In the genomic region with DNA sequence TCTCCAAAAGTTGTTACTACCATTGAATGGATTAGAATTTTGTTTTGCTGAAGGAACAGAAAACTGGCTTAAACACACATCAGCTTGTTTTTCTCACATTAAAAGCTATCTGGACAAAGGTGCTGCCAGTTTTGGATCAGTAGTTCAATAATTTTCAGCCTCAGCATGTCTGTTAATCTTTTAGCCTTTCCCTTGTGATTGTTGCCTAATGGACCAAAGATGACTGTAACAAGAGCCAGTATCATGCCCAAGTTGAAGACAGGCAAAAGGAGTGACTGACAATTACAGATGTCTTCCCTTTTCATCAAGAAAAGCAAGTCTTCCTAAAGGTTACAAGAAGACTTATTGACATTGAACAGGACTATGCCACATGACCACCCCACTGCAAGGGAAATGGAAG, we compare ENCODE assay signal across 2 cellular contexts.
TF ChIP-seq lines count a peak whose summit lies in the region.

No MANE protein-coding gene starts in this region.

TF ChIP-seq in GM23338, 12 proteins besides CTCF, POLR2A, EP300 and RAD21 (continues in another document):
- TF ChIP-seq, protein P1, sequence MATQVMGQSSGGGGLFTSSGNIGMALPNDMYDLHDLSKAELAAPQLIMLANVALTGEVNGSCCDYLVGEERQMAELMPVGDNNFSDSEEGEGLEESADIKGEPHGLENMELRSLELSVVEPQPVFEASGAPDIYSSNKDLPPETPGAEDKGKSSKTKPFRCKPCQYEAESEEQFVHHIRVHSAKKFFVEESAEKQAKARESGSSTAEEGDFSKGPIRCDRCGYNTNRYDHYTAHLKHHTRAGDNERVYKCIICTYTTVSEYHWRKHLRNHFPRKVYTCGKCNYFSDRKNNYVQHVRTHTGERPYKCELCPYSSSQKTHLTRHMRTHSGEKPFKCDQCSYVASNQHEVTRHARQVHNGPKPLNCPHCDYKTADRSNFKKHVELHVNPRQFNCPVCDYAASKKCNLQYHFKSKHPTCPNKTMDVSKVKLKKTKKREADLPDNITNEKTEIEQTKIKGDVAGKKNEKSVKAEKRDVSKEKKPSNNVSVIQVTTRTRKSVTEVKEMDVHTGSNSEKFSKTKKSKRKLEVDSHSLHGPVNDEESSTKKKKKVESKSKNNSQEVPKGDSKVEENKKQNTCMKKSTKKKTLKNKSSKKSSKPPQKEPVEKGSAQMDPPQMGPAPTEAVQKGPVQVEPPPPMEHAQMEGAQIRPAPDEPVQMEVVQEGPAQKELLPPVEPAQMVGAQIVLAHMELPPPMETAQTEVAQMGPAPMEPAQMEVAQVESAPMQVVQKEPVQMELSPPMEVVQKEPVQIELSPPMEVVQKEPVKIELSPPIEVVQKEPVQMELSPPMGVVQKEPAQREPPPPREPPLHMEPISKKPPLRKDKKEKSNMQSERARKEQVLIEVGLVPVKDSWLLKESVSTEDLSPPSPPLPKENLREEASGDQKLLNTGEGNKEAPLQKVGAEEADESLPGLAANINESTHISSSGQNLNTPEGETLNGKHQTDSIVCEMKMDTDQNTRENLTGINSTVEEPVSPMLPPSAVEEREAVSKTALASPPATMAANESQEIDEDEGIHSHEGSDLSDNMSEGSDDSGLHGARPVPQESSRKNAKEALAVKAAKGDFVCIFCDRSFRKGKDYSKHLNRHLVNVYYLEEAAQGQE (IDR thresholded peaks at IDR 0.05; ENCODE audit: unreplicated experiment), result no peak
- TF ChIP-seq NANOG (IDR thresholded peaks at IDR 0.05; ENCODE audit: borderline replicate concordance) (no peak), EZH2phosphoT487 (IDR thresholded peaks at IDR 0.05; ENCODE audit: unreplicated experiment) (no peak), ZNF331 (CRISPR knock-in tag; IDR thresholded peaks at IDR 0.05; ENCODE audit: low read depth) (no peak), CREB1 (CRISPR knock-in tag; IDR thresholded peaks at IDR 0.05; ENCODE audit: low read depth) (no peak), EZH2 (IDR thresholded peaks at IDR 0.05; ENCODE audit: low read depth, unreplicated experiment) (no peak), ZNF114 (CRISPR knock-in tag; IDR thresholded peaks at IDR 0.05) (no peak), JUNB (IDR thresholded peaks at IDR 0.05; ENCODE audit: unreplicated experiment) (no peak)
- TF ChIP-seq, protein P2, sequence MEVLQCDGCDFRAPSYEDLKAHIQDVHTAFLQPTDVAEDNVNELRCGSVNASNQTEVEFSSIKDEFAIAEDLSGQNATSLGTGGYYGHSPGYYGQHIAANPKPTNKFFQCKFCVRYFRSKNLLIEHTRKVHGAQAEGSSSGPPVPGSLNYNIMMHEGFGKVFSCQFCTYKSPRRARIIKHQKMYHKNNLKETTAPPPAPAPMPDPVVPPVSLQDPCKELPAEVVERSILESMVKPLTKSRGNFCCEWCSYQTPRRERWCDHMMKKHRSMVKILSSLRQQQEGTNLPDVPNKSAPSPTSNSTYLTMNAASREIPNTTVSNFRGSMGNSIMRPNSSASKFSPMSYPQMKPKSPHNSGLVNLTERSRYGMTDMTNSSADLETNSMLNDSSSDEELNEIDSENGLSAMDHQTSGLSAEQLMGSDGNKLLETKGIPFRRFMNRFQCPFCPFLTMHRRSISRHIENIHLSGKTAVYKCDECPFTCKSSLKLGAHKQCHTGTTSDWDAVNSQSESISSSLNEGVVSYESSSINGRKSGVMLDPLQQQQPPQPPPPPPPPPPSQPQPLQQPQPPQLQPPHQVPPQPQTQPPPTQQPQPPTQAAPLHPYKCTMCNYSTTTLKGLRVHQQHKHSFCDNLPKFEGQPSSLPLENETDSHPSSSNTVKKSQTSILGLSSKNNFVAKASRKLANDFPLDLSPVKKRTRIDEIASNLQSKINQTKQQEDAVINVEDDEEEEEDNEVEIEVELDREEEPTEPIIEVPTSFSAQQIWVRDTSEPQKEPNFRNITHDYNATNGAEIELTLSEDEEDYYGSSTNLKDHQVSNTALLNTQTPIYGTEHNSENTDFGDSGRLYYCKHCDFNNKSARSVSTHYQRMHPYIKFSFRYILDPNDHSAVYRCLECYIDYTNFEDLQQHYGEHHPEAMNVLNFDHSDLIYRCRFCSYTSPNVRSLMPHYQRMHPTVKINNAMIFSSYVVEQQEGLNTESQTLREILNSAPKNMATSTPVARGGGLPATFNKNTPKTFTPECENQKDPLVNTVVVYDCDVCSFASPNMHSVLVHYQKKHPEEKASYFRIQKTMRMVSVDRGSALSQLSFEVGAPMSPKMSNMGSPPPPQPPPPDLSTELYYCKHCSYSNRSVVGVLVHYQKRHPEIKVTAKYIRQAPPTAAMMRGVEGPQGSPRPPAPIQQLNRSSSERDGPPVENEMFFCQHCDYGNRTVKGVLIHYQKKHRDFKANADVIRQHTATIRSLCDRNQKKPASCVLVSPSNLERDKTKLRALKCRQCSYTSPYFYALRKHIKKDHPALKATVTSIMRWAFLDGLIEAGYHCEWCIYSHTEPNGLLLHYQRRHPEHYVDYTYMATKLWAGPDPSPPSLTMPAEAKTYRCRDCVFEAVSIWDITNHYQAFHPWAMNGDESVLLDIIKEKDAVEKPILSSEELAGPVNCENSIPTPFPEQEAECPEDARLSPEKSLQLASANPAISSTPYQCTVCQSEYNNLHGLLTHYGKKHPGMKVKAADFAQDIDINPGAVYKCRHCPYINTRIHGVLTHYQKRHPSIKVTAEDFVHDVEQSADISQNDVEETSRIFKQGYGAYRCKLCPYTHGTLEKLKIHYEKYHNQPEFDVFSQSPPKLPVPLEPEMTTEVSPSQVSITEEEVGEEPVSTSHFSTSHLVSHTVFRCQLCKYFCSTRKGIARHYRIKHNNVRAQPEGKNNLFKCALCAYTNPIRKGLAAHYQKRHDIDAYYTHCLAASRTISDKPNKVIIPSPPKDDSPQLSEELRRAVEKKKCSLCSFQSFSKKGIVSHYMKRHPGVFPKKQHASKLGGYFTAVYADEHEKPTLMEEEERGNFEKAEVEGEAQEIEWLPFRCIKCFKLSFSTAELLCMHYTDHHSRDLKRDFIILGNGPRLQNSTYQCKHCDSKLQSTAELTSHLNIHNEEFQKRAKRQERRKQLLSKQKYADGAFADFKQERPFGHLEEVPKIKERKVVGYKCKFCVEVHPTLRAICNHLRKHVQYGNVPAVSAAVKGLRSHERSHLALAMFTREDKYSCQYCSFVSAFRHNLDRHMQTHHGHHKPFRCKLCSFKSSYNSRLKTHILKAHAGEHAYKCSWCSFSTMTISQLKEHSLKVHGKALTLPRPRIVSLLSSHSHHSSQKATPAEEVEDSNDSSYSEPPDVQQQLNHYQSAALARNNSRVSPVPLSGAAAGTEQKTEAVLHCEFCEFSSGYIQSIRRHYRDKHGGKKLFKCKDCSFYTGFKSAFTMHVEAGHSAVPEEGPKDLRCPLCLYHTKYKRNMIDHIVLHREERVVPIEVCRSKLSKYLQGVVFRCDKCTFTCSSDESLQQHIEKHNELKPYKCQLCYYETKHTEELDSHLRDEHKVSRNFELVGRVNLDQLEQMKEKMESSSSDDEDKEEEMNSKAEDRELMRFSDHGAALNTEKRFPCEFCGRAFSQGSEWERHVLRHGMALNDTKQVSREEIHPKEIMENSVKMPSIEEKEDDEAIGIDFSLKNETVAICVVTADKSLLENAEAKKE (CRISPR knock-in tag; IDR thresholded peaks at IDR 0.05), result no peak
- TF ChIP-seq, protein P3, sequence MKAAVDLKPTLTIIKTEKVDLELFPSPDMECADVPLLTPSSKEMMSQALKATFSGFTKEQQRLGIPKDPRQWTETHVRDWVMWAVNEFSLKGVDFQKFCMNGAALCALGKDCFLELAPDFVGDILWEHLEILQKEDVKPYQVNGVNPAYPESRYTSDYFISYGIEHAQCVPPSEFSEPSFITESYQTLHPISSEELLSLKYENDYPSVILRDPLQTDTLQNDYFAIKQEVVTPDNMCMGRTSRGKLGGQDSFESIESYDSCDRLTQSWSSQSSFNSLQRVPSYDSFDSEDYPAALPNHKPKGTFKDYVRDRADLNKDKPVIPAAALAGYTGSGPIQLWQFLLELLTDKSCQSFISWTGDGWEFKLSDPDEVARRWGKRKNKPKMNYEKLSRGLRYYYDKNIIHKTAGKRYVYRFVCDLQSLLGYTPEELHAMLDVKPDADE (IDR thresholded peaks at IDR 0.05), result no peak

TF ChIP-seq in H1, 55 proteins besides CTCF, POLR2A, EP300 and RAD21:
- no peak for TF ChIP-seq TCF12 (IDR thresholded peaks at IDR 0.05; ENCODE audit: low read depth, low read length)
- no peak for TF ChIP-seq CBX5 (IDR thresholded peaks at IDR 0.05; ENCODE audit: low read depth, low read length)
- TF ChIP-seq PHF8 (conservative IDR thresholded peaks at IDR 0.05; ENCODE audit: low read depth, low read length), result no peak
- TF ChIP-seq EZH2 (IDR thresholded peaks at IDR 0.05; ENCODE audit: low read depth, low read length, severe bottlenecking), result no peak
- TF ChIP-seq MAFK (IDR thresholded peaks at IDR 0.05; ENCODE audit: low read depth, low read length), result no peak
- TF ChIP-seq RXRA (IDR thresholded peaks at IDR 0.05; ENCODE audit: insufficient read depth, low read depth, low read length), result no peak
- TF ChIP-seq, protein P4, sequence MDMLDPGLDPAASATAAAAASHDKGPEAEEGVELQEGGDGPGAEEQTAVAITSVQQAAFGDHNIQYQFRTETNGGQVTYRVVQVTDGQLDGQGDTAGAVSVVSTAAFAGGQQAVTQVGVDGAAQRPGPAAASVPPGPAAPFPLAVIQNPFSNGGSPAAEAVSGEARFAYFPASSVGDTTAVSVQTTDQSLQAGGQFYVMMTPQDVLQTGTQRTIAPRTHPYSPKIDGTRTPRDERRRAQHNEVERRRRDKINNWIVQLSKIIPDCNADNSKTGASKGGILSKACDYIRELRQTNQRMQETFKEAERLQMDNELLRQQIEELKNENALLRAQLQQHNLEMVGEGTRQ (IDR thresholded peaks at IDR 0.05; ENCODE audit: low read length), result no peak
- no peak for TF ChIP-seq TAF7 (optimal IDR thresholded peaks at IDR 0.05; ENCODE audit: borderline replicate concordance, low read depth, low read length)
- no peak for TF ChIP-seq ASH2L (IDR thresholded peaks at IDR 0.05; ENCODE audit: low read length)
- TF ChIP-seq POU5F1 (IDR thresholded peaks at IDR 0.05; ENCODE audit: low read depth, low read length), result no peak
- TF ChIP-seq, protein P5, sequence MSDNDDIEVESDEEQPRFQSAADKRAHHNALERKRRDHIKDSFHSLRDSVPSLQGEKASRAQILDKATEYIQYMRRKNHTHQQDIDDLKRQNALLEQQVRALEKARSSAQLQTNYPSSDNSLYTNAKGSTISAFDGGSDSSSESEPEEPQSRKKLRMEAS (IDR thresholded peaks at IDR 0.05), result no peak
- TF ChIP-seq GABPA (IDR thresholded peaks at IDR 0.05; ENCODE audit: borderline replicate concordance, insufficient read depth, low read length), result no peak
- no peak for TF ChIP-seq TAF1 (IDR thresholded peaks at IDR 0.05; ENCODE audit: low read depth, low read length)
- TF ChIP-seq ZNF274 (IDR thresholded peaks at IDR 0.05; ENCODE audit: borderline replicate concordance, extremely low read depth, low read length), result no peak
- TF ChIP-seq BACH1 (IDR thresholded peaks at IDR 0.05; ENCODE audit: low read length), result no peak
